ENCODE assay signal across 8 cellular contexts in the genomic region with DNA sequence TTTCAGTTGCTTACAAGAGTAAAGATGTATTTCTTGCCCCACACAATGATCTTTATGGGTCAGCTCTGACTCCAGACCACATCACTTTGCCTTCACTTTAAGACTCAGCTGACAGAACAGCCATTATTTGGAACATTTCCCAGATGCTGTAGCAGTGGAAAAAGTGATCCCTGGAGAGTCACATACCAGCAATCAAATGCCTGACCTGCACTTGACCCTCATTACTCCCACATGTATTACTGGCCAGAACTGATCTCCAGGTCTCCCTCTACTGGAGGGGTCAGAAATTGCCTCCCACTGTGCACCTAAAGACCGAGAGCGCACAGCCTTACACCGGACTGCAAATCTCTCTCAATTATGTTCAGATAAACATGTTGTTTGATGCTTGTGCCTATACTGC.
DNase-seq lines count a peak whose midpoint lies in the region; ATAC-seq and TF ChIP-seq lines count a peak whose summit lies in the region.

No MANE protein-coding gene starts in this region.

- ATAC-seq in HG02678 (IDR thresholded peaks at IDR 0.05; ENCODE audit: unreplicated experiment) (no peak), GM21360 (IDR thresholded peaks at IDR 0.05; ENCODE audit: unreplicated experiment) (no peak)

- DNase-seq in NCI-H69 (lab: John Stamatoyannopoulos, UW) (peak; percentile 29), fibroblast of gingiva (ENCODE audit: low read depth) (peak; percentile 90), retinal pigment epithelial cell (ENCODE audit: low read depth) (peak; percentile 97), C1 segment of cervical spinal cord (lab: John Stamatoyannopoulos, UW) (no peak)
- DNase-seq in central memory CD4-positive, alpha-beta T cell: no peak

- no peak overlapping the region for H3K4me3 ChIP-seq in retinal pigment epithelial cell (ENCODE audit: low read length)

- TF ChIP-seq CTCF in GM12873 (IDR thresholded peaks at IDR 0.05; ENCODE audit: insufficient read depth, low read depth, low read length, missing control alignments): peak; percentile 38
- TF ChIP-seq CTCF in retinal pigment epithelial cell (conservative IDR thresholded peaks at IDR 0.05; ENCODE audit: low read depth, low read length): peak; percentile 86

Comparison
In these comparisons a context has a peak if more than half of its experiments do, and no peak if none do; other contexts are left out.
1. DNase-seq: peak in NCI-H69 (single experiment), fibroblast of gingiva (single experiment) and retinal pigment epithelial cell (single experiment); none in central memory CD4-positive, alpha-beta T cell (single experiment) and C1 segment of cervical spinal cord (0 of 14).